Comparison of ENCODE assay signal across 30 cellular contexts in genomic region chr17:59901604-59902003, GRCh38.
"Had no signal": no experiment of that assay in that cellular context is flagged by ENCODE, and none has a peak within 500 bp of the region (broad histone marks: within the 10 kb centered on the region; RNA-seq: fewer than 3 reads in every experiment).

No MANE protein-coding gene starts in this region.

- DNase-seq: activated CD4-positive, alpha-beta memory T cell treated with anti-CD3 and anti-CD28 coated beads for 36 hours; activated CD4-positive, alpha-beta T cell treated with anti-CD3 and anti-CD28 coated beads for 36 hours; activated CD4-positive, alpha-beta T cell treated with anti-CD3 and anti-CD28 coated beads, Interleukin-2, amount 10 ng/mL, durations not matched to agents 24 days and 14 days; activated CD4-positive, CD25-positive, alpha-beta regulatory T cell; activated CD4-positive, CD25-positive, alpha-beta regulatory T cell treated with anti-CD3 and anti-CD28 coated beads, Interleukin-2, amount 50 U/mL, for 72 hours; activated CD8-positive, alpha-beta T cell treated with anti-CD3 and anti-CD28 coated beads, Interleukin-2, amount 10 ng/mL, durations not matched to agents 7 days and 5 days; activated gamma-delta T cell; activated naive CD4-positive, alpha-beta T cell; activated naive CD4-positive, alpha-beta T cell treated with anti-CD3 and anti-CD28 coated beads, Interleukin-2, amount 10 ng/mL, durations not matched to agents 7 days and 5 days; activated T-cell treated with anti-CD3 and anti-CD28 coated beads, Interleukin-2, amount 50 U/mL, for 72 hours; adrenal gland; amygdala; central memory CD4-positive, alpha-beta T cell; cerebellar nuclear complex; dorsolateral prefrontal cortex; effector memory CD4-positive, alpha-beta T cell; endodermal cell; foreskin fibroblast; head of caudate nucleus; T-helper 1 cell; T-helper 17 cell; T1000; WERI-Rb-1 had no signal

- FAIRE-seq: frontal cortex had no signal

- H3K36me3 ChIP-seq: adrenal gland, ascending aorta, breast epithelium, cardiac muscle cell had no signal

- H3K9me3 ChIP-seq: adrenal gland, ascending aorta, breast epithelium had no signal

- H3K27ac ChIP-seq: adrenal gland, ascending aorta, breast epithelium, cardiac muscle cell, coronary artery, dorsolateral prefrontal cortex, WERI-Rb-1 had no signal

- H3K27me3 ChIP-seq: adrenal gland, ascending aorta, breast epithelium, cardiac muscle cell, dorsolateral prefrontal cortex had no signal

- ATAC-seq: activated CD4-positive, alpha-beta T cell treated with anti-CD3 and anti-CD28 coated beads for 36 hours; activated CD8-positive, alpha-beta T cell treated with anti-CD3 and anti-CD28 coated beads, Interleukin-2, amount 10 ng/mL, durations not matched to agents 7 days and 5 days; activated naive CD4-positive, alpha-beta T cell treated with anti-CD3 and anti-CD28 coated beads, Interleukin-2, amount 50 U/mL, for 72 hours; activated T-cell treated with anti-CD3 and anti-CD28 coated beads, Interleukin-2, amount 50 U/mL, for 72 hours; esophagus mucosa; T-helper 17 cell had no signal

- H3K4me1 ChIP-seq: breast epithelium had no signal

- H3K4me3 ChIP-seq: adrenal gland, ascending aorta, breast epithelium, cardiac muscle cell, coronary artery, dorsolateral prefrontal cortex had no signal
